In genomic region chr15:46312133-46312740, GRCh38 we compare ENCODE assay signal across 8 cellular contexts.
DNase-seq lines count a peak whose midpoint lies in the region; ATAC-seq, FAIRE-seq and TF ChIP-seq lines count a peak whose summit lies in the region.

No MANE protein-coding gene starts in this region.

- no peaks in the 10 kb centered on the region for H3K4me1 ChIP-seq in A549
- H3K4me1 ChIP-seq in body of pancreas, result peaks cover 6% of the 10 kb centered on the region

- H3K4me1 Mint-ChIP-seq in T-helper 2 cell treated with Interferon-gamma antibody and Interleukin-4, amounts not matched to agents 5 μg/mL and 100 μg/mL, for 36 hours (ENCODE audit: low read depth), result no peaks in the 10 kb centered on the region
- H3K4me1 Mint-ChIP-seq in immature natural killer cell, result no peaks in the 10 kb centered on the region

- H3K36me3 ChIP-seq in body of pancreas (replicated peaks in 1 of 2; ENCODE audit: insufficient read depth in 1 of 2, low read depth in 2 of 2), result no peaks in the 10 kb centered on the region

- peak; percentile 70 to 84 for ATAC-seq in A549
- ATAC-seq in GM18502 (IDR thresholded peaks at IDR 0.05; ENCODE audit: poor library complexity, unreplicated experiment), result peak; percentile 93
- ATAC-seq in HG02884 (IDR thresholded peaks at IDR 0.05; ENCODE audit: unreplicated experiment), result peak; percentile 95
- ATAC-seq in body of pancreas, result peak; percentile 86

- H3K27me3 ChIP-seq in body of pancreas, result no peaks in the 10 kb centered on the region

- CTCF ChIA-PET in A549 (lab: Yijun Ruan, JAX), result interaction anchor here (0.6 to 1.9 kb wide), 10 partner anchors 8 to 1725 kb away, joined by 3 to 6 read pairs (median 4); no protein-coding TSS in a partner anchor

- TF ChIP-seq CTCF in A549 (IDR thresholded peaks at IDR 0.05), result peak; percentile 47
- TF ChIP-seq CTCF in body of pancreas (IDR thresholded peaks at IDR 0.05), result peak; percentile 66 to 91 (median 80)

- H3K4me2 ChIP-seq in A549, result no peak overlapping the region

- TF ChIP-seq EP300 in A549 (IDR thresholded peaks at IDR 0.05), result no peak

- H3K36me3 Mint-ChIP-seq in T-helper 2 cell treated with Interferon-gamma antibody and Interleukin-4, amounts not matched to agents 5 μg/mL and 100 μg/mL, for 36 hours (ENCODE audit: low read depth), result no peaks in the 10 kb centered on the region
- H3K36me3 Mint-ChIP-seq in immature natural killer cell, result no peaks in the 10 kb centered on the region

- peak; percentile 3 to 44 for DNase-seq in A549 (ENCODE audit: low read depth in 1 of 2, low spot score in 1 of 2)
- peak; percentile 73 for DNase-seq in NCI-H146 (lab: John Stamatoyannopoulos, UW)
- DNase-seq in T-helper 2 cell treated with Interferon-gamma antibody and Interleukin-4, amounts not matched to agents 5 μg/mL and 100 μg/mL, for 36 hours (ENCODE audit: low spot score), result peak; percentile 22
- peak; percentile 76 to 82 (median 80) for DNase-seq in body of pancreas
- peak in 2 of 3 donors; percentile 6 to 13 for DNase-seq in immature natural killer cell
- DNase-seq in stimulated activated CD4-positive, alpha-beta T cell treated with anti-CD3 and anti-CD28 coated beads, Interleukin-12 subunit alpha, Interleukin-12 subunit beta, amount 100 ng/mL, for 48 hours (ENCODE audit: low read depth in 2 of 3, low spot score in 1 of 3), result peak; percentile 37 to 46 (median 40)

- H3K9me3 ChIP-seq in A549 (no peaks in the 10 kb centered on the region), body of pancreas (no peaks in the 10 kb centered on the region)

- intact Hi-C loops in body of pancreas (cut with DNase I), result no loop called here

- H3K27ac Mint-ChIP-seq in T-helper 2 cell treated with Interferon-gamma antibody and Interleukin-4, amounts not matched to agents 5 μg/mL and 100 μg/mL, for 36 hours, result no peak overlapping the region
- no peak overlapping the region for H3K27ac Mint-ChIP-seq in immature natural killer cell

- 9% methylated on average over 2 of the region's 2 CpGs for WGBS in A549 (ENCODE audit: missing lambda C conversion rate)
- 13 to 15% methylated on average over 2 of the region's 2 CpGs for WGBS in body of pancreas, 2 donors

- H3K27ac ChIP-seq in A549 (no peak overlapping the region), body of pancreas (no peak overlapping the region)

- H3K27me3 Mint-ChIP-seq in T-helper 2 cell treated with Interferon-gamma antibody and Interleukin-4, amounts not matched to agents 5 μg/mL and 100 μg/mL, for 36 hours (ENCODE audit: low read depth), result no peaks in the 10 kb centered on the region
- H3K27me3 Mint-ChIP-seq in immature natural killer cell (ENCODE audit: low read depth in 3 of 3), result no peaks in the 10 kb centered on the region

- no peak overlapping the region for H3K4me3 Mint-ChIP-seq in T-helper 2 cell treated with Interferon-gamma antibody and Interleukin-4, amounts not matched to agents 5 μg/mL and 100 μg/mL, for 36 hours
- no peak overlapping the region for H3K4me3 Mint-ChIP-seq in immature natural killer cell

- TF ChIP-seq POLR2A in A549 (IDR thresholded peaks at IDR 0.05; ENCODE audit: low read length) (no peak), body of pancreas (IDR thresholded peaks at IDR 0.05) (no peak)

- peak; percentile 43 to 56; a peak in 4 of 5 replicates for TF ChIP-seq RAD21 in A549 (conservative IDR thresholded peaks at IDR 0.05 in 1 of 2, IDR thresholded peaks at IDR 0.05 in 1 of 2)

- H3K9me3 Mint-ChIP-seq in T-helper 2 cell treated with Interferon-gamma antibody and Interleukin-4, amounts not matched to agents 5 μg/mL and 100 μg/mL, for 36 hours, result no peaks in the 10 kb centered on the region
- peaks cover 0 to 3% (median 0%) of the 10 kb centered on the region in 6 donors for H3K9me3 Mint-ChIP-seq in immature natural killer cell

- H3K4me3 ChIP-seq in A549, result no peak overlapping the region
- H3K4me3 ChIP-seq in body of pancreas, result no peak overlapping the region

- POLR2A ChIA-PET in A549 (lab: Yijun Ruan, JAX), result no interaction called here

- no peak for FAIRE-seq in A549 (lab: Jason Lieb, UNC)

TF ChIP-seq in A549, 52 proteins besides CTCF, POLR2A, EP300 and RAD21:
- TF ChIP-seq NR3C1 (IDR thresholded peaks at IDR 0.05) (no peak), SMC3 (IDR thresholded peaks at IDR 0.05) (peak; percentile 50)

Comparison
In these comparisons a context has a peak if more than half of its experiments do, and no peak if none do; other contexts are left out.
1. DNase-seq: peak in every context shown above with its lines; median percentile 80 in body of pancreas; 73 in NCI-H146; 40 in stimulated activated CD4-positive, alpha-beta T cell treated with anti-CD3 and anti-CD28 coated beads, Interleukin-12 subunit alpha, Interleukin-12 subunit beta, amount 100 ng/mL, for 48 hours; 24 in A549; 22 in T-helper 2 cell treated with Interferon-gamma antibody and Interleukin-4, amounts not matched to agents 5 μg/mL and 100 μg/mL, for 36 hours; 10 in immature natural killer cell.